In the genomic region with DNA sequence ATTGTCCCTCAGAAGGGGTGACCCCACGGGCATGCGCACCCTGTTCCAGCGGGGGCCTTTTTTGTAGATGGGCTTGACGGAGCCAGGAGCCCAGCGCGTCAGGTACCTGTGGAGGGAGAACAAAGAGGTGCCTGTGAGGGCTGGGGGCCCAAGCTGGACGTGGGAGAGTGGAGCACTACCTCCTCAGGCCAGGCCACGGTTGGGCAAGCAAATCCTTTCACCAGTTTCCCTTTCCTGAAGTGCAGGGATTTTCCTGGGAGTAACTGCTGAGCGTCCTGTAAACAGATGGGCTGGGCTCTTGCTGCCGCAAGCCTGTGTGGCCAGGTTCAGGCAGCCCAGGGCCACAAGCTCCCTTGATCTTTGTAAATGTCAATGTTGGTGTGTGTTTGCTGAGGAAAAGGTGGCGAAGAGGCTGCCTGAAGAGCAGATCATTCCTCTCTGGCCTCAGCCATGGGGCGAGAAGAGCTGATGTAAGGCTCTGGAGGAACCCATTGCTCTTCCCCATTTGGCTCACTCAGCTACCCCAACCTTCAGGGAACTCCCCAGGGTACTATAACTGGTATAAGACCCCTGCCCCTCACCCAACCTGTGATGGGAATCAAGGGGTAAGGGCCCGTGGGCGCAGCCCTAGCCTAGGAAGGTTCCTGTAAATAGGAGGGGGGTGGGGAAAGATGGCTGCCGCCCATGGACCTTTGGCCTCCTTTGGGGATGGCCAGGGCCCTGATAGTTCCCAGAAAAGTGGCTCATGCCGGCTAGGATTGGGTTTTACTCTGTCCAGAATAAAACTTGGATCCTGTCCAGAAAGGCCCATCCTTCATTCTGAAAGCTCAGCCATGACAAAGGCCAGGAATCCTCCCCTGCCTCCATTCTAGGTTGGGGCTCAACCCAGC, we compare ENCODE assay signal across 1 cellular context.
TF ChIP-seq lines count a peak whose summit lies in the region.

No MANE protein-coding gene starts in this region.

TF ChIP-seq in HepG2, 621 proteins besides CTCF, POLR2A, EP300 and RAD21 (continued from another document and continues in another):
- TF ChIP-seq BRF2 (CRISPR knock-in tag; IDR thresholded peaks at IDR 0.05) (no peak), SNAI1 (CRISPR knock-in tag; IDR thresholded peaks at IDR 0.05; ENCODE audit: borderline replicate concordance) (no peak), PBX3 (CRISPR knock-in tag; IDR thresholded peaks at IDR 0.05; ENCODE audit: borderline replicate concordance) (no peak), YY1 (IDR thresholded peaks at IDR 0.05; ENCODE audit: insufficient read depth, insufficient replicate concordance, low read depth, low read length) (peak; percentile 79), ZNF460 (CRISPR knock-in tag; IDR thresholded peaks at IDR 0.05; ENCODE audit: borderline replicate concordance) (no peak; the same call in 1 of the 2 replicates), ARNTL (CRISPR knock-in tag; IDR thresholded peaks at IDR 0.05) (no peak; the same call in 1 of the 2 replicates), EZH2 (conservative IDR thresholded peaks at IDR 0.05; ENCODE audit: low read depth, low read length) (no peak), HMG20A (CRISPR knock-in tag; IDR thresholded peaks at IDR 0.05; ENCODE audit: borderline replicate concordance) (peak; percentile 91), SAP130 (CRISPR knock-in tag; IDR thresholded peaks at IDR 0.05; ENCODE audit: low read depth) (peak; percentile 86), ZNF318 (CRISPR knock-in tag; IDR thresholded peaks at IDR 0.05) (no peak), ZC3H4 (CRISPR knock-in tag; IDR thresholded peaks at IDR 0.05; ENCODE audit: borderline replicate concordance) (no peak), PTBP1 (IDR thresholded peaks at IDR 0.05; ENCODE audit: low read depth, low read length, poor library complexity, severe bottlenecking) (no peak), FOXK1 (CRISPR knock-in tag; IDR thresholded peaks at IDR 0.05; ENCODE audit: borderline replicate concordance, low read depth) (peak; percentile 83; the same call in 1 of the 2 replicates), FOXA1 (IDR thresholded peaks at IDR 0.05) (no peak), FOXA1 (CRISPR knock-in tag; IDR thresholded peaks at IDR 0.05) (peak; percentile 92), ZNF652 (CRISPR knock-in tag; IDR thresholded peaks at IDR 0.05; ENCODE audit: borderline replicate concordance, low read depth) (no peak), TBP (CRISPR knock-in tag; IDR thresholded peaks at IDR 0.05) (no peak), ZNF792 (CRISPR knock-in tag; IDR thresholded peaks at IDR 0.05) (0 out of 2 replicates have a peak, but pooled peaks have one; percentile 6), HNF4G (IDR thresholded peaks at IDR 0.05; ENCODE audit: borderline replicate concordance, low read depth, low read length) (no peak), HNF4G (CRISPR knock-in tag; IDR thresholded peaks at IDR 0.05; ENCODE audit: borderline replicate concordance, low read depth) (peak; percentile 10; the same call in 1 of the 2 replicates), ZNF235 (CRISPR knock-in tag; IDR thresholded peaks at IDR 0.05; ENCODE audit: borderline replicate concordance) (0 out of 2 replicates have a peak, but pooled peaks have one; percentile 22), ZNF260 (CRISPR knock-in tag; IDR thresholded peaks at IDR 0.05; ENCODE audit: borderline replicate concordance, low read depth) (no peak), ZNF878 (CRISPR knock-in tag; IDR thresholded peaks at IDR 0.05) (no peak), ATAD3A (CRISPR knock-in tag; IDR thresholded peaks at IDR 0.05) (no peak), ZEB1 (IDR thresholded peaks at IDR 0.05; ENCODE audit: insufficient replicate concordance, low read depth) (peak; percentile 34), ZNF33A (CRISPR knock-in tag; IDR thresholded peaks at IDR 0.05; ENCODE audit: borderline replicate concordance) (0 out of 2 replicates have a peak, but pooled peaks have one; percentile 44), ZMYM4 (CRISPR knock-in tag; IDR thresholded peaks at IDR 0.05) (peak; percentile 5; the same call in 1 of the 2 replicates), ZFP36L2 (CRISPR knock-in tag; IDR thresholded peaks at IDR 0.05) (no peak), BCL6 (CRISPR knock-in tag; IDR thresholded peaks at IDR 0.05) (peak; percentile 99)
- TF ChIP-seq, protein P1, sequence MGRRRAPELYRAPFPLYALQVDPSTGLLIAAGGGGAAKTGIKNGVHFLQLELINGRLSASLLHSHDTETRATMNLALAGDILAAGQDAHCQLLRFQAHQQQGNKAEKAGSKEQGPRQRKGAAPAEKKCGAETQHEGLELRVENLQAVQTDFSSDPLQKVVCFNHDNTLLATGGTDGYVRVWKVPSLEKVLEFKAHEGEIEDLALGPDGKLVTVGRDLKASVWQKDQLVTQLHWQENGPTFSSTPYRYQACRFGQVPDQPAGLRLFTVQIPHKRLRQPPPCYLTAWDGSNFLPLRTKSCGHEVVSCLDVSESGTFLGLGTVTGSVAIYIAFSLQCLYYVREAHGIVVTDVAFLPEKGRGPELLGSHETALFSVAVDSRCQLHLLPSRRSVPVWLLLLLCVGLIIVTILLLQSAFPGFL (CRISPR knock-in tag; IDR thresholded peaks at IDR 0.05), result no peak
- TF ChIP-seq, protein P2, sequence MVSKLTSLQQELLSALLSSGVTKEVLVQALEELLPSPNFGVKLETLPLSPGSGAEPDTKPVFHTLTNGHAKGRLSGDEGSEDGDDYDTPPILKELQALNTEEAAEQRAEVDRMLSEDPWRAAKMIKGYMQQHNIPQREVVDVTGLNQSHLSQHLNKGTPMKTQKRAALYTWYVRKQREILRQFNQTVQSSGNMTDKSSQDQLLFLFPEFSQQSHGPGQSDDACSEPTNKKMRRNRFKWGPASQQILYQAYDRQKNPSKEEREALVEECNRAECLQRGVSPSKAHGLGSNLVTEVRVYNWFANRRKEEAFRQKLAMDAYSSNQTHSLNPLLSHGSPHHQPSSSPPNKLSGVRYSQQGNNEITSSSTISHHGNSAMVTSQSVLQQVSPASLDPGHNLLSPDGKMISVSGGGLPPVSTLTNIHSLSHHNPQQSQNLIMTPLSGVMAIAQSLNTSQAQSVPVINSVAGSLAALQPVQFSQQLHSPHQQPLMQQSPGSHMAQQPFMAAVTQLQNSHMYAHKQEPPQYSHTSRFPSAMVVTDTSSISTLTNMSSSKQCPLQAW (CRISPR knock-in tag; IDR thresholded peaks at IDR 0.05), result peak; percentile 93
- TF ChIP-seq, protein P3, sequence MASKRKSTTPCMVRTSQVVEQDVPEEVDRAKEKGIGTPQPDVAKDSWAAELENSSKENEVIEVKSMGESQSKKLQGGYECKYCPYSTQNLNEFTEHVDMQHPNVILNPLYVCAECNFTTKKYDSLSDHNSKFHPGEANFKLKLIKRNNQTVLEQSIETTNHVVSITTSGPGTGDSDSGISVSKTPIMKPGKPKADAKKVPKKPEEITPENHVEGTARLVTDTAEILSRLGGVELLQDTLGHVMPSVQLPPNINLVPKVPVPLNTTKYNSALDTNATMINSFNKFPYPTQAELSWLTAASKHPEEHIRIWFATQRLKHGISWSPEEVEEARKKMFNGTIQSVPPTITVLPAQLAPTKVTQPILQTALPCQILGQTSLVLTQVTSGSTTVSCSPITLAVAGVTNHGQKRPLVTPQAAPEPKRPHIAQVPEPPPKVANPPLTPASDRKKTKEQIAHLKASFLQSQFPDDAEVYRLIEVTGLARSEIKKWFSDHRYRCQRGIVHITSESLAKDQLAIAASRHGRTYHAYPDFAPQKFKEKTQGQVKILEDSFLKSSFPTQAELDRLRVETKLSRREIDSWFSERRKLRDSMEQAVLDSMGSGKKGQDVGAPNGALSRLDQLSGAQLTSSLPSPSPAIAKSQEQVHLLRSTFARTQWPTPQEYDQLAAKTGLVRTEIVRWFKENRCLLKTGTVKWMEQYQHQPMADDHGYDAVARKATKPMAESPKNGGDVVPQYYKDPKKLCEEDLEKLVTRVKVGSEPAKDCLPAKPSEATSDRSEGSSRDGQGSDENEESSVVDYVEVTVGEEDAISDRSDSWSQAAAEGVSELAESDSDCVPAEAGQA (IDR thresholded peaks at IDR 0.05; ENCODE audit: low read depth), result no peak
- TF ChIP-seq, protein P3 (CRISPR knock-in tag; IDR thresholded peaks at IDR 0.05; ENCODE audit: borderline replicate concordance), result no peak
